Comparison of ENCODE assay signal across 13 cellular contexts in genomic region chr19:918152-918437, GRCh38. TPM values are rescaled to one million over a fixed set of nuclear protein-coding genes. Genes with fewer than 3 reads are reported as not detected.
DNase-seq lines count a peak whose midpoint lies in the region; ATAC-seq and TF ChIP-seq lines count a peak whose summit lies in the region.
"Had no signal": no experiment of that assay in that cellular context is flagged by ENCODE, and none has a peak within 500 bp of the region (broad histone marks: within the 10 kb centered on the region; RNA-seq: fewer than 3 reads in every experiment).

No MANE protein-coding gene starts in this region.

- peaks cover 77% of the 10 kb centered on the region for H3K27me3 Mint-ChIP-seq in H9 (ENCODE audit: low read depth)
- H3K27me3 Mint-ChIP-seq in activated naive CD8-positive, alpha-beta T cell treated with anti-CD3 and anti-CD28 coated beads, Interleukin-2, amount 10 ng/mL, durations not matched to agents 7 days and 5 days, result peaks cover 8% of the 10 kb centered on the region
- H3K27me3 Mint-ChIP-seq in mesothelial cell of epicardium (ENCODE audit: low read depth), result peaks cover 37% of the 10 kb centered on the region

- peak overlapping the region; percentile 29 to 60 (median 45); a peak in 14 of 20 replicates for H3K4me3 ChIP-seq in BLaER1 treated with 17β-estradiol and CSF1 and Interleukin-3, amounts not matched to agents 10 nM and 100 nM
- H3K4me3 ChIP-seq: MG63 had no signal

- H3K36me3 Mint-ChIP-seq in H9 (ENCODE audit: insufficient read depth in 1 of 3, low read depth in 3 of 3), result peaks cover 0 to 2% (median 0%) of the 10 kb centered on the region in 3 experiments; a peak in 1 of 7 replicates
- no peaks in the 10 kb centered on the region for H3K36me3 Mint-ChIP-seq in activated naive CD8-positive, alpha-beta T cell treated with anti-CD3 and anti-CD28 coated beads, Interleukin-2, amount 10 ng/mL, durations not matched to agents 7 days and 5 days
- no peaks in the 10 kb centered on the region for H3K36me3 Mint-ChIP-seq in mesothelial cell of epicardium

- H3K79me2 ChIP-seq in H9 (ENCODE audit: insufficient read depth, low read length), result no peaks in the 10 kb centered on the region

- no peak overlapping the region for H4K8ac ChIP-seq in H9 (replicated peaks; ENCODE audit: insufficient read length, low read depth, low read length)

- DNase-seq in H9 (no peak), mesothelial cell of epicardium (ENCODE audit: low spot score in 2 of 2, unreplicated experiment in 2 of 2) (no peak), NCI-H2227 (lab: John Stamatoyannopoulos, UW; ENCODE audit: unreplicated experiment) (no peak), GOT3 (lab: John Stamatoyannopoulos, UW) (no peak)
- DNase-seq in activated naive CD8-positive, alpha-beta T cell treated with anti-CD3 and anti-CD28 coated beads, Interleukin-2, amount 10 ng/mL, durations not matched to agents 7 days and 5 days, result no peak
- no peak for DNase-seq in NK-92 treated with Interleukin-12 subunit alpha and Interleukin-12 subunit beta, amount 100 ng/mL, for 24 hours (lab: John Stamatoyannopoulos, UW)
- DNase-seq: amygdala, MG63, NCI-H446, small intestine had no signal

- H3K9me3 Mint-ChIP-seq in H9 (peaks cover 0 to 3% of the 10 kb centered on the region in 2 experiments; a peak in 2 of 5 replicates), mesothelial cell of epicardium (no peaks in the 10 kb centered on the region)
- H3K9me3 Mint-ChIP-seq in activated naive CD8-positive, alpha-beta T cell treated with anti-CD3 and anti-CD28 coated beads, Interleukin-2, amount 10 ng/mL, durations not matched to agents 7 days and 5 days, result no peaks in the 10 kb centered on the region

- H2AK5ac ChIP-seq in H9 (ENCODE audit: insufficient read length, low read length), result no peak overlapping the region

- peaks cover 37 to 45% (median 41%) of the 10 kb centered on the region in 10 experiments; a peak in 19 of 20 replicates for H3K4me1 ChIP-seq in BLaER1 treated with 17β-estradiol and CSF1 and Interleukin-3, amounts not matched to agents 10 nM and 100 nM
- H3K4me1 ChIP-seq in H9 (ENCODE audit: insufficient read depth, low read length), result no peaks in the 10 kb centered on the region

- no peaks in the 10 kb centered on the region for H3K9me3 ChIP-seq in BLaER1 treated with 17β-estradiol and CSF1 and Interleukin-3, amounts not matched to agents 10 nM and 100 nM (replicated peaks in 1 of 11)
- H3K9me3 ChIP-seq in H9 (ENCODE audit: control insufficient read depth, low read depth, low read length), result no peaks in the 10 kb centered on the region
- H3K9me3 ChIP-seq: MG63 had no signal

- H3K36me3 ChIP-seq in BLaER1 treated with 17β-estradiol and CSF1 and Interleukin-3, amounts not matched to agents 10 nM and 100 nM, result no peaks in the 10 kb centered on the region
- H3K36me3 ChIP-seq: MG63 had no signal

- peaks cover 59 to 80% (median 75%) of the 10 kb centered on the region in 11 experiments for H3K27me3 ChIP-seq in BLaER1 treated with 17β-estradiol and CSF1 and Interleukin-3, amounts not matched to agents 10 nM and 100 nM
- H3K27me3 ChIP-seq in H9 (ENCODE audit: insufficient read depth, low read length), result peaks cover 19% of the 10 kb centered on the region; the same call in 1 of the 2 replicates

- no peak overlapping the region for H3K56ac ChIP-seq in H9 (ENCODE audit: insufficient read length, low read depth, low read length)

- no peak overlapping the region for H4K5ac ChIP-seq in H9 (ENCODE audit: insufficient read length, low read depth, low read length)

- peak overlapping the region in 2 of 11 experiments; percentile 20 to 26; a peak in 2 of 22 replicates for H3K9ac ChIP-seq in BLaER1 treated with 17β-estradiol and CSF1 and Interleukin-3, amounts not matched to agents 10 nM and 100 nM
- H3K9ac ChIP-seq in H9 (ENCODE audit: extremely low read depth, insufficient read length, low read length), result no peak overlapping the region

- no peak overlapping the region for H2BK120ac ChIP-seq in H9 (ENCODE audit: low read depth, low read length, poor library complexity, severe bottlenecking)

- no peak overlapping the region for H4K91ac ChIP-seq in H9 (ENCODE audit: insufficient read length, low read depth, low read length)

- no peak overlapping the region for H2AFZ ChIP-seq in H9 (ENCODE audit: low read length)

- peak overlapping the region; percentile 58 to 81 for H3K4me3 Mint-ChIP-seq in H9
- H3K4me3 Mint-ChIP-seq in activated naive CD8-positive, alpha-beta T cell treated with anti-CD3 and anti-CD28 coated beads, Interleukin-2, amount 10 ng/mL, durations not matched to agents 7 days and 5 days, result peak overlapping the region; percentile 76
- peak overlapping the region; percentile 59 for H3K4me3 Mint-ChIP-seq in mesothelial cell of epicardium

- H2BK20ac ChIP-seq in H9 (ENCODE audit: low read depth, low read length, poor library complexity, severe bottlenecking), result no peak overlapping the region

- H3K27ac Mint-ChIP-seq in H9, result no peak overlapping the region
- no peak overlapping the region for H3K27ac Mint-ChIP-seq in activated naive CD8-positive, alpha-beta T cell treated with anti-CD3 and anti-CD28 coated beads, Interleukin-2, amount 10 ng/mL, durations not matched to agents 7 days and 5 days
- H3K27ac Mint-ChIP-seq in mesothelial cell of epicardium, result no peak overlapping the region

- H2BK15ac ChIP-seq in H9 (ENCODE audit: low read depth, low read length), result no peak overlapping the region

- no peak for TF ChIP-seq CTCF in H9 (conservative IDR thresholded peaks at IDR 0.05)
- no peak for TF ChIP-seq CTCF in mesothelial cell of epicardium (IDR thresholded peaks at IDR 0.05; ENCODE audit: unreplicated experiment)

- no peak overlapping the region for H3K27ac ChIP-seq in BLaER1 treated with 17β-estradiol and CSF1 and Interleukin-3, amounts not matched to agents 10 nM and 100 nM
- H3K27ac ChIP-seq in H9 (ENCODE audit: insufficient read length, low read depth, low read length), result no peak overlapping the region

- H3K4me2 ChIP-seq in BLaER1 treated with 17β-estradiol and CSF1 and Interleukin-3, amounts not matched to agents 10 nM and 100 nM, result peak overlapping the region; percentile 65 to 88 (median 80)
- H3K4me2 ChIP-seq in H9 (ENCODE audit: insufficient read depth, insufficient read length, low read length), result peak overlapping the region; percentile 51

- no peak overlapping the region for H3K23ac ChIP-seq in H9 (ENCODE audit: insufficient read length, low read depth, low read length)

- POLR2A ChIA-PET in activated naive CD8-positive, alpha-beta T cell treated with anti-CD3 and anti-CD28 coated beads, Interleukin-2, amount 10 ng/mL, durations not matched to agents 7 days and 5 days (lab: Charles Lee), result interaction anchor here (0.6 to 3.2 kb wide), 4 partner anchors 10 to 58 kb away, joined by 3 to 26 read pairs (median 4); no protein-coding TSS in a partner anchor

- no peak overlapping the region for H2BK5ac ChIP-seq in H9 (ENCODE audit: insufficient read length, low read length)

- H3K14ac ChIP-seq in H9 (ENCODE audit: insufficient read depth, low read length), result no peak overlapping the region

- H3K23me2 ChIP-seq in H9 (ENCODE audit: insufficient read length, low read depth, low read length, poor library complexity, severe bottlenecking), result peaks cover 19% of the 10 kb centered on the region

- H3K18ac ChIP-seq in H9 (ENCODE audit: insufficient read length, low read depth, low read length), result no peak overlapping the region

- no peak overlapping the region for H3K4ac ChIP-seq in H9 (ENCODE audit: low read depth, low read length)

- H3T11ph ChIP-seq in H9 (ENCODE audit: low read length), result no peak overlapping the region

- no CpG with 5 or more reads among the region's 12 CpGs for WGBS in H9 (ENCODE audit: extremely low coverage, insufficient read length, low lambda C conversion rate)

- no peak overlapping the region for H2BK12ac ChIP-seq in H9 (ENCODE audit: insufficient read length, low read depth, low read length)

- no peaks in the 10 kb centered on the region for H3K79me1 ChIP-seq in H9 (ENCODE audit: insufficient read depth, low read depth, low read length, poor library complexity, severe bottlenecking)

- no peak for ATAC-seq in activated naive CD8-positive, alpha-beta T cell treated with anti-CD3 and anti-CD28 coated beads, Interleukin-2, amount 10 ng/mL, durations not matched to agents 7 days and 5 days (ENCODE audit: low read depth)
- no peak for ATAC-seq in GM19467 (IDR thresholded peaks at IDR 0.05; ENCODE audit: unreplicated experiment)

- H4K20me1 ChIP-seq in BLaER1 treated with 17β-estradiol and CSF1 and Interleukin-3, amounts not matched to agents 10 nM and 100 nM, result peaks cover 0 to 36% (median 23%) of the 10 kb centered on the region in 11 experiments; a peak in 17 of 22 replicates
- no peaks in the 10 kb centered on the region for H4K20me1 ChIP-seq in H9 (ENCODE audit: control insufficient read depth, insufficient read depth, insufficient read length)

- H3K4me1 Mint-ChIP-seq in H9, result peaks cover 3 to 5% of the 10 kb centered on the region in 2 experiments; a peak in 2 of 4 replicates
- H3K4me1 Mint-ChIP-seq in activated naive CD8-positive, alpha-beta T cell treated with anti-CD3 and anti-CD28 coated beads, Interleukin-2, amount 10 ng/mL, durations not matched to agents 7 days and 5 days, result peaks cover 13% of the 10 kb centered on the region
- H3K4me1 Mint-ChIP-seq in mesothelial cell of epicardium, result peaks cover 10% of the 10 kb centered on the region

RNA-seq across cellular contexts. Expression of gene KISS1R, which starts 1.0 kb away (rescaled TPM):
- total RNA-seq in H9 (2021), result 3.3 and 5.9 TPM in 2 replicates
- total RNA-seq in activated naive CD8-positive, alpha-beta T cell treated with anti-CD3 and anti-CD28 coated beads, Interleukin-2, amount 10 ng/mL, durations not matched to agents 7 days and 5 days, result 1 to 10 TPM; 2.9 to 3.1 TPM
- total RNA-seq in mesothelial cell of epicardium, result 1.0 to 1.5 TPM (median 1.1 TPM) in 3 replicates

RNA-seq across cellular contexts. Expression of gene R3HDM4, which starts 5.1 kb away (rescaled TPM):
- total RNA-seq in H9 (2021), result 66.2 and 66.4 TPM in 2 replicates
- 100 to 1,000 TPM; 108 to 113 TPM for total RNA-seq in activated naive CD8-positive, alpha-beta T cell treated with anti-CD3 and anti-CD28 coated beads, Interleukin-2, amount 10 ng/mL, durations not matched to agents 7 days and 5 days
- total RNA-seq in mesothelial cell of epicardium, result 47.4 to 50.5 TPM (median 49.5 TPM) in 3 replicates

RNA-seq across cellular contexts. Expression of gene ARID3A, which starts 7.7 kb away (rescaled TPM):
- total RNA-seq in H9 (2021), result 98.3 and 104 TPM in 2 replicates
- total RNA-seq in activated naive CD8-positive, alpha-beta T cell treated with anti-CD3 and anti-CD28 coated beads, Interleukin-2, amount 10 ng/mL, durations not matched to agents 7 days and 5 days, result 10 to 100 TPM; 28.7 to 33.2 TPM
- total RNA-seq in mesothelial cell of epicardium, result 65.9 to 72.4 TPM (median 70.6 TPM) in 3 replicates

RNA-seq across cellular contexts. Expression of gene RNU6-9, which starts 24.8 kb away (rescaled TPM):
- total RNA-seq in H9 (2021) (not detected in 2 replicates), mesothelial cell of epicardium (not detected in 3 replicates)
- not detected for total RNA-seq in activated naive CD8-positive, alpha-beta T cell treated with anti-CD3 and anti-CD28 coated beads, Interleukin-2, amount 10 ng/mL, durations not matched to agents 7 days and 5 days
- total RNA-seq: mucosa of gallbladder had no signal

RNA-seq across cellular contexts. Expression of gene MED16, which starts 25.1 kb away (rescaled TPM):
- 83.1 and 84.1 TPM in 2 replicates for total RNA-seq in H9 (2021)
- 10 to 100 TPM; 53.6 to 72.7 TPM for total RNA-seq in activated naive CD8-positive, alpha-beta T cell treated with anti-CD3 and anti-CD28 coated beads, Interleukin-2, amount 10 ng/mL, durations not matched to agents 7 days and 5 days
- 79.8 to 87.8 TPM (median 80.0 TPM) in 3 replicates for total RNA-seq in mesothelial cell of epicardium
